In genomic region chr1:204258213-204259115, GRCh38 we compare ENCODE assay signal across 9 cellular contexts. TPM values are rescaled to one million over a fixed set of nuclear protein-coding genes. Genes with fewer than 3 reads are reported as not detected.
DNase-seq lines count a peak whose midpoint lies in the region; ATAC-seq and TF ChIP-seq lines count a peak whose summit lies in the region.
"Had no signal": no experiment of that assay in that cellular context is flagged by ENCODE, and none has a peak within 500 bp of the region (broad histone marks: within the 10 kb centered on the region; RNA-seq: fewer than 3 reads in every experiment).

No MANE protein-coding gene starts in this region.

- no peaks in the 10 kb centered on the region for H3K9me3 ChIP-seq in Peyer's patch

- H3K27ac Mint-ChIP-seq in brain = peak overlapping the region in 3 of 5 experiments; percentile 48 to 85 (median 55)

- H3K4me3 ChIP-seq in Peyer's patch = no peak overlapping the region
- H3K4me3 ChIP-seq: SK-N-MC had no signal

- peaks cover 0 to 5% (median 0%) of the 10 kb centered on the region in 4 donors for H3K4me1 ChIP-seq in Peyer's patch

- no peak overlapping the region for H3K4me3 Mint-ChIP-seq in brain

- H3K27ac ChIP-seq in Peyer's patch = no peak overlapping the region
- H3K27ac ChIP-seq: SK-N-MC had no signal

- H3K27me3 ChIP-seq in Peyer's patch = no peaks in the 10 kb centered on the region

- peaks cover 0 to 57% (median 0%) of the 10 kb centered on the region in 3 donors for H3K36me3 ChIP-seq in Peyer's patch

- H3K27me3 Mint-ChIP-seq in brain = peaks cover 4% of the 10 kb centered on the region

- H3K4me1 Mint-ChIP-seq in brain = peaks cover 64% of the 10 kb centered on the region

- no peak for TF ChIP-seq POLR2A in Peyer's patch (IDR thresholded peaks at IDR 0.05)

- H3K9me3 Mint-ChIP-seq in brain = no peaks in the 10 kb centered on the region

- DNase-seq in D341Med (ENCODE audit: low spot score) = peak; percentile 93
- peak; percentile 59 for DNase-seq in HK-2 (ENCODE audit: unreplicated experiment)
- peak; percentile 28 to 73 (median 71) for DNase-seq in Peyer's patch
- DNase-seq in inferior parietal cortex (ENCODE audit: extremely low spot score) = peak; percentile 63
- DNase-seq in stimulated activated CD8-positive, alpha-beta memory T cell treated with anti-CD3 and anti-CD28 coated beads, Interleukin-4, amount 100 ng/mL, for 48 hours = peak; percentile 69

- ATAC-seq in HG02571 (IDR thresholded peaks at IDR 0.05; ENCODE audit: unreplicated experiment) = no peak
- no peak for ATAC-seq in GM19035 (IDR thresholded peaks at IDR 0.05; ENCODE audit: unreplicated experiment)

- peaks cover 43% of the 10 kb centered on the region for H3K36me3 Mint-ChIP-seq in brain

- TF ChIP-seq CTCF in Peyer's patch (IDR thresholded peaks at IDR 0.05) (peak in 4 of 6 experiments; percentile 47 to 68 (median 62)), brain (conservative IDR thresholded peaks at IDR 0.05) (peak; percentile 71 to 74)

RNA-seq across cellular contexts. Expression of gene GOLT1A, which starts 44.7 kb away (rescaled TPM):
- total RNA-seq in Peyer's patch = 100 to 1,000 TPM in 1 of 4 donors, 10 to 100 TPM in 3; 11.6 to 101 (median 69.1) TPM
- polyA plus RNA-seq in brain (ENCODE audit: insufficient read depth, low read depth, low replicate concordance) = 4.5 TPM
